Comparison of ENCODE assay signal across 18 cellular contexts in genomic region chr3:129040579-129041300, GRCh38. TPM values are rescaled to one million over a fixed set of nuclear protein-coding genes. Genes with fewer than 3 reads are reported as not detected.
DNase-seq lines count a peak whose midpoint lies in the region; ATAC-seq and TF ChIP-seq lines count a peak whose summit lies in the region.
"Had no signal": no experiment of that assay in that cellular context is flagged by ENCODE, and none has a peak within 500 bp of the region (broad histone marks: within the 10 kb centered on the region; RNA-seq: fewer than 3 reads in every experiment).

No MANE protein-coding gene starts in this region.

- DNase-seq in activated effector memory CD4-positive, alpha-beta T cell treated with anti-CD3 and anti-CD28 coated beads, Interleukin-2, amount 50 U/mL, for 16 hours = peak; percentile 50
- DNase-seq in activated effector memory CD4-positive, alpha-beta T cell treated with Interleukin-2 at 50 U/mL for 16 hours = no peak
- DNase-seq in ecto neural progenitor cell (ENCODE audit: low spot score) (peak; percentile 42), mucosa of descending colon (peak in 2 of 3 donors; percentile 13 to 43), OCI-LY7 (ENCODE audit: low spot score) (no peak), iPS-NIHi7 (ENCODE audit: extremely low spot score) (no peak)
- DNase-seq in stimulated activated effector memory CD8-positive, alpha-beta T cell treated with anti-CD3 and anti-CD28 coated beads, Interleukin-12 subunit alpha, Interleukin-12 subunit beta, amount 100 ng/mL, for 72 hours (ENCODE audit: low spot score in 2 of 2) = no peak
- DNase-seq: 8988T; CD4-positive, alpha-beta memory T cell; DMS79; GM23248; KG1; NCI-H1694 treated with DMSO at 0.1 percent for 48 hours; Peyer's patch had no signal

- TF ChIP-seq CTCF in mucosa of descending colon (IDR thresholded peaks at IDR 0.05) (no peak), OCI-LY7 (conservative IDR thresholded peaks at IDR 0.05; ENCODE audit: low read length) (no peak)

- no peak overlapping the region for H3K4me2 ChIP-seq in OCI-LY7 (ENCODE audit: low read length)

- POLR2A ChIA-PET in OCI-LY7 (lab: Charles Lee) = interaction anchor here (1.0 kb wide), 1 partner anchor 24 kb away, joined by 3 read pairs; no protein-coding TSS in a partner anchor

- no TSS peak for BruUV-seq in OCI-LY7 (replicated peaks; lab: Mats Ljungman, UMichigan)

- H3K4me1 ChIP-seq in mucosa of descending colon (ENCODE audit: low read depth) (peaks cover 11% of the 10 kb centered on the region), OCI-LY7 (ENCODE audit: insufficient read depth, low read length, poor library complexity, severe bottlenecking) (no peaks in the 10 kb centered on the region)

- H4K20me1 ChIP-seq in OCI-LY7 (ENCODE audit: insufficient read depth, low read length) = no peaks in the 10 kb centered on the region

- H3K9me2 ChIP-seq in OCI-LY7 (ENCODE audit: insufficient read depth, low read length) = no peaks in the 10 kb centered on the region

- CTCF ChIA-PET in OCI-LY7 (lab: Charles Lee; ENCODE audit: unreplicated experiment) = interaction anchor here (0.6 kb wide), 1 partner anchor 13 kb away, joined by 3 read pairs; no protein-coding TSS in a partner anchor

- no peaks in the 10 kb centered on the region for H3K4me1 Mint-ChIP-seq in stimulated activated effector memory CD8-positive, alpha-beta T cell treated with anti-CD3 and anti-CD28 coated beads, Interleukin-12 subunit alpha, Interleukin-12 subunit beta, amount 100 ng/mL, for 72 hours

- no peaks in the 10 kb centered on the region for H3K79me2 ChIP-seq in OCI-LY7 (ENCODE audit: insufficient read depth, low read depth, low read length)

- no peak overlapping the region for H3K4me3 Mint-ChIP-seq in stimulated activated effector memory CD8-positive, alpha-beta T cell treated with anti-CD3 and anti-CD28 coated beads, Interleukin-12 subunit alpha, Interleukin-12 subunit beta, amount 100 ng/mL, for 72 hours
- H3K4me3 Mint-ChIP-seq: B cell; CD4-positive, alpha-beta memory T cell had no signal

- no peaks in the 10 kb centered on the region for H3K36me3 Mint-ChIP-seq in stimulated activated effector memory CD8-positive, alpha-beta T cell treated with anti-CD3 and anti-CD28 coated beads, Interleukin-12 subunit alpha, Interleukin-12 subunit beta, amount 100 ng/mL, for 72 hours
- H3K36me3 Mint-ChIP-seq: CD4-positive, alpha-beta memory T cell had no signal

- intact Hi-C loops in mucosa of descending colon (cut with DNase I, micrococcal nuclease) (no loop called here), OCI-LY7 (cut with micrococcal nuclease; ENCODE audit: unreplicated experiment) (no loop called here)

- no peak for ATAC-seq in mucosa of descending colon
- no peak for ATAC-seq in stimulated activated effector memory CD8-positive, alpha-beta T cell treated with anti-CD3 and anti-CD28 coated beads, Interleukin-12 subunit alpha, Interleukin-12 subunit beta, amount 100 ng/mL, for 72 hours
- no peak for ATAC-seq in GM21825 (IDR thresholded peaks at IDR 0.05; ENCODE audit: unreplicated experiment)

- H3K9me3 Mint-ChIP-seq in stimulated activated effector memory CD8-positive, alpha-beta T cell treated with anti-CD3 and anti-CD28 coated beads, Interleukin-12 subunit alpha, Interleukin-12 subunit beta, amount 100 ng/mL, for 72 hours = no peaks in the 10 kb centered on the region

- H3K9me3 ChIP-seq in mucosa of descending colon (no peaks in the 10 kb centered on the region), OCI-LY7 (ENCODE audit: low read length) (no peaks in the 10 kb centered on the region)
- H3K9me3 ChIP-seq: Peyer's patch had no signal

- no peak overlapping the region for H3K27ac ChIP-seq in OCI-LY7 (ENCODE audit: low read depth, low read length, poor library complexity, severe bottlenecking)
- H3K27ac ChIP-seq: GM23248, Peyer's patch had no signal

- peak overlapping the region; percentile 45 for H3K27ac Mint-ChIP-seq in stimulated activated effector memory CD8-positive, alpha-beta T cell treated with anti-CD3 and anti-CD28 coated beads, Interleukin-12 subunit alpha, Interleukin-12 subunit beta, amount 100 ng/mL, for 72 hours
- H3K27ac Mint-ChIP-seq: B cell had no signal

- no peak overlapping the region for H2AFZ ChIP-seq in OCI-LY7 (ENCODE audit: low read length)
- H2AFZ ChIP-seq: GM23248 had no signal

- H3K36me3 ChIP-seq in mucosa of descending colon (ENCODE audit: low read depth) (no peaks in the 10 kb centered on the region), OCI-LY7 (ENCODE audit: insufficient read depth, low read length) (no peaks in the 10 kb centered on the region)
- H3K36me3 ChIP-seq: Peyer's patch had no signal

- H3K4me3 ChIP-seq in mucosa of descending colon (no peak overlapping the region), OCI-LY7 (ENCODE audit: low read depth, low read length, poor library complexity, severe bottlenecking) (no peak overlapping the region)
- H3K4me3 ChIP-seq: GM23248, Peyer's patch had no signal

RNA-seq across cellular contexts. Expression of gene GP9, which starts 19.8 kb away (rescaled TPM):
- total RNA-seq in mucosa of descending colon (under 1 TPM in 1 of 3 donors, not detected in 2; 0.90 TPM), OCI-LY7 (2022) (not detected in 2 replicates)
- not detected in 2 replicates for total RNA-seq in OCI-LY7 (2014; rRNA removed; shearing (Covaris generic))
- total RNA-seq: B cell; CD4-positive, alpha-beta memory T cell; GM23248; NCI-H460; Peyer's patch; SK-MEL-5 had no signal

RNA-seq across cellular contexts. Expression of gene EFCC1, which starts 39.6 kb away (rescaled TPM):
- 10 to 100 TPM in 1 of 3 donors, 1 to 10 TPM in 2; 1.8 to 12.0 (median 3.6) TPM for total RNA-seq in mucosa of descending colon
- total RNA-seq in OCI-LY7 (2014; rRNA removed; shearing (Covaris generic)) = not detected in 2 replicates
- total RNA-seq in OCI-LY7 (2022) = not detected in 2 replicates
- total RNA-seq: B cell; CD4-positive, alpha-beta memory T cell; GM23248; NCI-H460 had no signal

RNA-seq across cellular contexts. Expression of gene CFAP92, which starts 46.9 kb away (rescaled TPM):
- total RNA-seq in mucosa of descending colon (1 to 10 TPM; 1.1 to 1.5 (median 1.3) TPM), OCI-LY7 (2022) (0.08 and 0.18 TPM in 2 replicates)
- total RNA-seq in OCI-LY7 (2014; rRNA removed; shearing (Covaris generic)) = 0.66 TPM in 1 of 2 replicates, not detected in the other
- total RNA-seq: B cell, GM23248 had no signal

Comparison
In these comparisons a context has a peak if more than half of its experiments do, and no peak if none do; other contexts are left out.
1. DNase-seq: peak in activated effector memory CD4-positive, alpha-beta T cell treated with anti-CD3 and anti-CD28 coated beads, Interleukin-2, amount 50 U/mL, for 16 hours (single experiment), ecto neural progenitor cell (single experiment) and mucosa of descending colon (2 of 3); none in activated effector memory CD4-positive, alpha-beta T cell treated with Interleukin-2 at 50 U/mL for 16 hours (single experiment), stimulated activated effector memory CD8-positive, alpha-beta T cell treated with anti-CD3 and anti-CD28 coated beads, Interleukin-12 subunit alpha, Interleukin-12 subunit beta, amount 100 ng/mL, for 72 hours (0 of 2), OCI-LY7 (single experiment) and iPS-NIHi7 (single experiment).